In the genomic region with DNA sequence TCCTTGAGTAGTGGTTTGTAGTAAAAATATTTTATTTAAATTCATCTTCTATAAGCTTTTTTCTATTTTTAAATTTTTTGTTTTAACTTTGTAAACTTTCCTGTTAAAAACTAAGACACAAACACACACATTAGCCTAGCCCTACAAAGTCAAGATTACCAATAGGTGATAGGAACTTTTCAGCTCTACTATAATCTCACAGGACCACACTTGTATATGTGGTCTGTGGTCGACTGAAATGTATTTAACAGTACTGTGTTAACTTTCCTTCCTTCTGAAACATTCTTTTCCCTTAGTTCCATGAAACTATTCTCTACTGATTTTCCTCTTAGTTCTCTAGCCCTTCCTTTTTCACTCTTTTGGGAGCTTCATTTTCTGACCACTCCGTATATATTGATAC, we compare ENCODE assay signal across 18 cellular contexts. TPM values are rescaled to one million over a fixed set of nuclear protein-coding genes. Genes with fewer than 3 reads are reported as not detected.
DNase-seq lines count a peak whose midpoint lies in the region; ATAC-seq and TF ChIP-seq lines count a peak whose summit lies in the region.
"Had no signal": no experiment of that assay in that cellular context is flagged by ENCODE, and none has a peak within 500 bp of the region (broad histone marks: within the 10 kb centered on the region; RNA-seq: fewer than 3 reads in every experiment).

No MANE protein-coding gene starts in this region.

- no peaks in the 10 kb centered on the region for H3K9me2 ChIP-seq in Loucy (replicated peaks; ENCODE audit: low read depth, low read length)

- no peak for DNase-seq in activated CD8-positive, alpha-beta T cell treated with anti-CD3 and anti-CD28 coated beads, Interleukin-2, amount 10 ng/mL, durations not matched to agents 7 days and 5 days
- no peak for DNase-seq in activated CD8-positive, alpha-beta T cell treated with anti-CD3 and anti-CD28 coated beads for 36 hours
- DNase-seq in CMK (ENCODE audit: low read depth) (peak; percentile 44), mesothelial cell of epicardium (ENCODE audit: low spot score in 2 of 2, unreplicated experiment in 2 of 2) (no peak), left cardiac atrium (no peak)
- DNase-seq: ACHN; CD4-positive, alpha-beta T cell; DMS153; DMS79 treated with DMSO at 0.1 percent for 48 hours; GDM1; GM23248 had no signal

- H3K9me3 ChIP-seq in Loucy (ENCODE audit: insufficient read depth, low read depth, low read length), result no peaks in the 10 kb centered on the region

- no peaks in the 10 kb centered on the region for H3K9me3 Mint-ChIP-seq in activated CD8-positive, alpha-beta T cell treated with anti-CD3 and anti-CD28 coated beads, Interleukin-2, amount 10 ng/mL, durations not matched to agents 7 days and 5 days (ENCODE audit: insufficient read depth)
- H3K9me3 Mint-ChIP-seq in activated CD8-positive, alpha-beta T cell treated with anti-CD3 and anti-CD28 coated beads for 36 hours, result no peaks in the 10 kb centered on the region
- H3K9me3 Mint-ChIP-seq in mesothelial cell of epicardium, result peaks cover 13% of the 10 kb centered on the region
- H3K9me3 Mint-ChIP-seq: CD4-positive, alpha-beta T cell had no signal

- H3K36me3 Mint-ChIP-seq in activated CD8-positive, alpha-beta T cell treated with anti-CD3 and anti-CD28 coated beads, Interleukin-2, amount 10 ng/mL, durations not matched to agents 7 days and 5 days (ENCODE audit: low read depth), result peaks cover 44% of the 10 kb centered on the region
- peaks cover 32% of the 10 kb centered on the region for H3K36me3 Mint-ChIP-seq in activated CD8-positive, alpha-beta T cell treated with anti-CD3 and anti-CD28 coated beads for 36 hours (ENCODE audit: low read depth)
- peaks cover 52% of the 10 kb centered on the region for H3K36me3 Mint-ChIP-seq in mesothelial cell of epicardium

- intact Hi-C loops in activated CD8-positive, alpha-beta T cell treated with anti-CD3 and anti-CD28 coated beads for 36 hours (cut with micrococcal nuclease), result no loop called here
- intact Hi-C loops in left cardiac atrium (cut with DNase I), result no loop called here

- peaks cover 18% of the 10 kb centered on the region for H3K4me1 Mint-ChIP-seq in activated CD8-positive, alpha-beta T cell treated with anti-CD3 and anti-CD28 coated beads, Interleukin-2, amount 10 ng/mL, durations not matched to agents 7 days and 5 days (ENCODE audit: low read depth)
- peaks cover 12% of the 10 kb centered on the region for H3K4me1 Mint-ChIP-seq in activated CD8-positive, alpha-beta T cell treated with anti-CD3 and anti-CD28 coated beads for 36 hours (ENCODE audit: low read depth)
- H3K4me1 Mint-ChIP-seq in mesothelial cell of epicardium, result no peaks in the 10 kb centered on the region

- TF ChIP-seq CTCF in activated CD8-positive, alpha-beta T cell treated with anti-CD3 and anti-CD28 coated beads for 36 hours (IDR thresholded peaks at IDR 0.05), result no peak
- no peak for TF ChIP-seq CTCF in Loucy (conservative IDR thresholded peaks at IDR 0.05; ENCODE audit: low read length)
- TF ChIP-seq CTCF in mesothelial cell of epicardium (IDR thresholded peaks at IDR 0.05; ENCODE audit: unreplicated experiment), result no peak

- H2AFZ ChIP-seq in Loucy (ENCODE audit: low read length), result no peak overlapping the region
- H2AFZ ChIP-seq: GM23248 had no signal

- H3K27ac Mint-ChIP-seq in activated CD8-positive, alpha-beta T cell treated with anti-CD3 and anti-CD28 coated beads, Interleukin-2, amount 10 ng/mL, durations not matched to agents 7 days and 5 days, result peak overlapping the region; percentile 4
- H3K27ac Mint-ChIP-seq in activated CD8-positive, alpha-beta T cell treated with anti-CD3 and anti-CD28 coated beads for 36 hours, result no peak overlapping the region
- H3K27ac Mint-ChIP-seq in mesothelial cell of epicardium, result peak overlapping the region; percentile 4
- H3K27ac Mint-ChIP-seq: CD4-positive, alpha-beta T cell had no signal

- peak overlapping the region; percentile 41 for H3K4me3 ChIP-seq in Loucy (ENCODE audit: low read length, poor library complexity, severe bottlenecking)
- H3K4me3 ChIP-seq: BLaER1 treated with 17β-estradiol and CSF1 and Interleukin-3, amounts not matched to agents 10 nM and 100 nM; GM23248 had no signal

- H4K20me1 ChIP-seq in Loucy (ENCODE audit: insufficient read depth, low read length, poor library complexity, severe bottlenecking), result no peaks in the 10 kb centered on the region

- H3K79me2 ChIP-seq in Loucy (ENCODE audit: insufficient read depth, low read length), result peaks cover 31% of the 10 kb centered on the region; the same call in 1 of the 2 replicates

- H3K9ac ChIP-seq in Loucy (ENCODE audit: low read depth, low read length, poor library complexity, severe bottlenecking), result no peak overlapping the region
- H3K9ac ChIP-seq: BLaER1 treated with 17β-estradiol and CSF1 and Interleukin-3, amounts not matched to agents 10 nM and 100 nM; GM23248 had no signal

- peak overlapping the region; percentile 58 for H3K4me2 ChIP-seq in Loucy (ENCODE audit: low read depth, low read length, poor library complexity, severe bottlenecking)
- H3K4me2 ChIP-seq: BLaER1 treated with 17β-estradiol and CSF1 and Interleukin-3, amounts not matched to agents 10 nM and 100 nM had no signal

- H3K27me3 ChIP-seq in Loucy (ENCODE audit: insufficient read depth, low read length, poor library complexity, severe bottlenecking), result no peaks in the 10 kb centered on the region
- H3K27me3 ChIP-seq: BLaER1 treated with 17β-estradiol and CSF1 and Interleukin-3, amounts not matched to agents 10 nM and 100 nM had no signal

- no peaks in the 10 kb centered on the region for H3F3A ChIP-seq in Loucy (ENCODE audit: low read depth)

- peaks cover 19% of the 10 kb centered on the region; the same call in 1 of the 2 replicates for H3K36me3 ChIP-seq in Loucy (ENCODE audit: insufficient read depth, low read length)

- H3K4me3 Mint-ChIP-seq in activated CD8-positive, alpha-beta T cell treated with anti-CD3 and anti-CD28 coated beads, Interleukin-2, amount 10 ng/mL, durations not matched to agents 7 days and 5 days, result no peak overlapping the region
- no peak overlapping the region for H3K4me3 Mint-ChIP-seq in activated CD8-positive, alpha-beta T cell treated with anti-CD3 and anti-CD28 coated beads for 36 hours
- no peak overlapping the region for H3K4me3 Mint-ChIP-seq in mesothelial cell of epicardium
- H3K4me3 Mint-ChIP-seq: CD4-positive, alpha-beta T cell had no signal

- POLR2A ChIA-PET in activated CD8-positive, alpha-beta T cell treated with anti-CD3 and anti-CD28 coated beads, Interleukin-2, amount 10 ng/mL, durations not matched to agents 7 days and 5 days (lab: Charles Lee), result no interaction called here
- POLR2A ChIA-PET in activated CD8-positive, alpha-beta T cell treated with anti-CD3 and anti-CD28 coated beads for 36 hours (lab: Charles Lee), result no interaction called here

- no peak for ATAC-seq in activated CD8-positive, alpha-beta T cell treated with anti-CD3 and anti-CD28 coated beads, Interleukin-2, amount 10 ng/mL, durations not matched to agents 7 days and 5 days
- ATAC-seq in activated CD8-positive, alpha-beta T cell treated with anti-CD3 and anti-CD28 coated beads for 36 hours, result no peak
- no peak for ATAC-seq in GM21360 (IDR thresholded peaks at IDR 0.05; ENCODE audit: unreplicated experiment)
- no peak for ATAC-seq in left cardiac atrium
- ATAC-seq in GM21717 (IDR thresholded peaks at IDR 0.05; ENCODE audit: unreplicated experiment), result no peak
- ATAC-seq: HCT116, HepG2 had no signal

- peaks cover 30% of the 10 kb centered on the region for H3K4me1 ChIP-seq in Loucy (ENCODE audit: insufficient read depth, low read length, poor library complexity, severe bottlenecking)

- H3K27me3 Mint-ChIP-seq in activated CD8-positive, alpha-beta T cell treated with anti-CD3 and anti-CD28 coated beads, Interleukin-2, amount 10 ng/mL, durations not matched to agents 7 days and 5 days (ENCODE audit: low read depth), result no peaks in the 10 kb centered on the region
- no peaks in the 10 kb centered on the region for H3K27me3 Mint-ChIP-seq in activated CD8-positive, alpha-beta T cell treated with anti-CD3 and anti-CD28 coated beads for 36 hours
- H3K27me3 Mint-ChIP-seq in mesothelial cell of epicardium (ENCODE audit: low read depth), result no peaks in the 10 kb centered on the region
- H3K27me3 Mint-ChIP-seq: CD4-positive, alpha-beta T cell had no signal

- CTCF ChIA-PET in activated CD8-positive, alpha-beta T cell treated with anti-CD3 and anti-CD28 coated beads, Interleukin-2, amount 10 ng/mL, durations not matched to agents 7 days and 5 days (lab: Charles Lee), result interaction anchor here (1.2 kb wide), 1 partner anchor 9 kb away, joined by 6 read pairs; a partner anchor contains a TSS
- CTCF ChIA-PET in activated CD8-positive, alpha-beta T cell treated with anti-CD3 and anti-CD28 coated beads for 36 hours (lab: Charles Lee), result interaction anchor here (1.1 kb wide), 2 partner anchors 9 to 35 kb away, joined by 3 read pairs; no protein-coding TSS in a partner anchor

RNA-seq across cellular contexts. Expression of a gene that starts 9.0 kb away (rescaled TPM):
- 10 to 100 TPM; 21.0 to 21.5 TPM for total RNA-seq in activated CD8-positive, alpha-beta T cell treated with anti-CD3 and anti-CD28 coated beads, Interleukin-2, amount 10 ng/mL, durations not matched to agents 7 days and 5 days
- total RNA-seq in activated CD8-positive, alpha-beta T cell treated with anti-CD3 and anti-CD28 coated beads for 36 hours, result 10 to 100 TPM; 15.2 to 15.5 TPM
- 18.6 to 19.6 TPM (median 18.7 TPM) in 3 replicates for total RNA-seq in mesothelial cell of epicardium
- 10 to 100 TPM in 1 of 2 donors, 1 to 10 TPM in 1; 9.1 to 10.6 TPM for total RNA-seq in left cardiac atrium

RNA-seq across cellular contexts. Expression of a gene that starts 15.1 kb away (rescaled TPM):
- total RNA-seq in activated CD8-positive, alpha-beta T cell treated with anti-CD3 and anti-CD28 coated beads, Interleukin-2, amount 10 ng/mL, durations not matched to agents 7 days and 5 days, result not detected
- not detected for total RNA-seq in activated CD8-positive, alpha-beta T cell treated with anti-CD3 and anti-CD28 coated beads for 36 hours
- total RNA-seq in mesothelial cell of epicardium, result not detected in 3 replicates
- total RNA-seq in left cardiac atrium, result not detected
- total RNA-seq: A172; CD4-positive, alpha-beta T cell; GM23248; HepG2 had no signal

RNA-seq across cellular contexts. Expression of a gene that starts 58.4 kb away (rescaled TPM):
- under 1 TPM; 0.31 to 0.71 TPM for total RNA-seq in activated CD8-positive, alpha-beta T cell treated with anti-CD3 and anti-CD28 coated beads, Interleukin-2, amount 10 ng/mL, durations not matched to agents 7 days and 5 days
- 1 to 10 TPM in 1 of 2 experiments, under 1 TPM in 1; 0.85 to 1.0 TPM for total RNA-seq in activated CD8-positive, alpha-beta T cell treated with anti-CD3 and anti-CD28 coated beads for 36 hours
- total RNA-seq in mesothelial cell of epicardium, result 2.3 to 3.5 TPM (median 2.4 TPM) in 3 replicates
- total RNA-seq in left cardiac atrium, result 1 to 10 TPM in 1 of 2 donors, under 1 TPM in 1; 0.73 to 2.1 TPM
- total RNA-seq: GM23248 had no signal
